18 cellular contexts compared by ENCODE assay signal in the genomic region with DNA sequence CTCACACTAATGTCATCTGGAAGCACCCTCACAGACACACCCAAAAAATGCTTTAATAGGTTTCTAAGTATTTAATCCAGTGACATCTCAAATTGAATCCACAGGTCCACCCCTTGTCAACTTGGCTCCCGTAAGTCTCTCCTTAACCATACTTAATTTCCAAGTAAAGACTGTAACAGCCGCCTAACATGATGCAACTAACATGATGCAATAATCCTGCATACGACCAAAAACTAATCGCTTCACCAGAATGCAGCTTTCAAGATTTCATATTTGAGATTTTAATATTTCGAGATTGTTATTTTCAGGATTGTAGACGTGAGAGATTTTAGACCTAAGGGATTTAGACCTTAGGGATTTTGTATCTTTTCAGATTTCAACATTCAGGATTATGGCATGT. TPM values are rescaled to one million over a fixed set of nuclear protein-coding genes. Genes with fewer than 3 reads are reported as not detected.
A peak's percentile ranks its signal among the peaks of the same experiment; 100 is the strongest.
DNase-seq lines count a peak whose midpoint lies in the region; ATAC-seq, FAIRE-seq and TF ChIP-seq lines count a peak whose summit lies in the region.
"Had no signal": no experiment of that assay in that cellular context is flagged by ENCODE, and none has a peak within 500 bp of the region (broad histone marks: within the 10 kb centered on the region; RNA-seq: fewer than 3 reads in every experiment).

No MANE protein-coding gene starts in this region.

- no peaks in the 10 kb centered on the region for H3K27me3 ChIP-seq in A673 (replicated peaks; ENCODE audit: insufficient read depth, low read depth, low read length, poor library complexity)
- H3K27me3 ChIP-seq in H9 (ENCODE audit: insufficient read depth, low read length): no peaks in the 10 kb centered on the region
- H3K27me3 ChIP-seq: SJSA1 had no signal

- no peak for ATAC-seq in WTC11
- ATAC-seq in left cardiac atrium: no peak
- no peak for ATAC-seq in omental fat pad (ENCODE audit: low FRiP score)
- ATAC-seq: A549 had no signal

- BruUV-seq in A673 (replicated peaks; lab: Mats Ljungman, UMichigan): no TSS peak

- H2BK5ac ChIP-seq in H9 (ENCODE audit: insufficient read length, low read length): no peak overlapping the region

- H2BK15ac ChIP-seq in H9 (ENCODE audit: low read depth, low read length): no peak overlapping the region

- no peak overlapping the region for H3K56ac ChIP-seq in H9 (ENCODE audit: insufficient read length, low read depth, low read length)

- H2BK20ac ChIP-seq in H9 (ENCODE audit: low read depth, low read length, poor library complexity, severe bottlenecking): no peak overlapping the region

- H2AFZ ChIP-seq in H9 (ENCODE audit: low read length): no peak overlapping the region

- no peak overlapping the region for H3K4ac ChIP-seq in H9 (ENCODE audit: low read depth, low read length)

- CTCF ChIA-PET in A673 (lab: Charles Lee): no interaction called here
- CTCF ChIA-PET in WTC11 (lab: Charles Lee): no interaction called here

- no peak overlapping the region for H3K23ac ChIP-seq in H9 (ENCODE audit: insufficient read length, low read depth, low read length)

- POLR2A ChIA-PET in A673 (lab: Charles Lee; ENCODE audit: low non-redundant PET) (no interaction called here), WTC11 (lab: Charles Lee) (no interaction called here)

- no peak overlapping the region for H3K4me2 ChIP-seq in H9 (ENCODE audit: insufficient read depth, insufficient read length, low read length)
- H3K4me2 ChIP-seq: A549, KMS-11 had no signal

- peak overlapping the region; percentile 18 for H3K27ac ChIP-seq in A673 (ENCODE audit: low read depth, low read length, poor library complexity, severe bottlenecking)
- H3K27ac ChIP-seq in H9 (ENCODE audit: insufficient read length, low read depth, low read length): no peak overlapping the region
- H3K27ac ChIP-seq: A549, C4-2B, KMS-11, RWPE1, SJSA1 had no signal

- no peak for TF ChIP-seq CTCF in A673 (conservative IDR thresholded peaks at IDR 0.05; ENCODE audit: low read depth, low read length)
- no peak for TF ChIP-seq CTCF in H9 (conservative IDR thresholded peaks at IDR 0.05)
- no peak for TF ChIP-seq CTCF in WTC11 (IDR thresholded peaks at IDR 0.05)
- no peak for TF ChIP-seq CTCF in D721Med (IDR thresholded peaks at IDR 0.05; ENCODE audit: insufficient read depth, missing control alignments)
- no peak for TF ChIP-seq CTCF in omental fat pad (IDR thresholded peaks at IDR 0.05)

- H4K8ac ChIP-seq in H9 (replicated peaks; ENCODE audit: insufficient read length, low read depth, low read length): no peak overlapping the region

- H3K36me3 Mint-ChIP-seq in H9 (ENCODE audit: insufficient read depth in 1 of 3, low read depth in 3 of 3) (no peaks in the 10 kb centered on the region), WTC11 (no peaks in the 10 kb centered on the region)

- H3K18ac ChIP-seq in H9 (ENCODE audit: insufficient read length, low read depth, low read length): no peak overlapping the region

- H3K27me3 Mint-ChIP-seq in H9 (ENCODE audit: low read depth) (no peaks in the 10 kb centered on the region), WTC11 (ENCODE audit: low read depth) (no peaks in the 10 kb centered on the region)

- H3K4me3 Mint-ChIP-seq in H9: no peak overlapping the region
- H3K4me3 Mint-ChIP-seq in WTC11: no peak overlapping the region

- H3K36me3 ChIP-seq in A673 (ENCODE audit: insufficient read depth, low read length, poor library complexity, severe bottlenecking): no peaks in the 10 kb centered on the region
- H3K36me3 ChIP-seq: SJSA1 had no signal

- H3K9me3 ChIP-seq in A673 (ENCODE audit: low read depth, low read length, poor library complexity, severe bottlenecking): no peaks in the 10 kb centered on the region
- no peaks in the 10 kb centered on the region for H3K9me3 ChIP-seq in H9 (ENCODE audit: control insufficient read depth, low read depth, low read length)
- H3K9me3 ChIP-seq: A549, SJSA1 had no signal

- no peak overlapping the region for H3K14ac ChIP-seq in H9 (ENCODE audit: insufficient read depth, low read length)

- H2AK5ac ChIP-seq in H9 (ENCODE audit: insufficient read length, low read length): no peak overlapping the region

- H3K27ac Mint-ChIP-seq in H9 (peak overlapping the region in 2 of 3 experiments; percentile 3 to 79; a peak in 1 of 7 replicates), WTC11 (peak overlapping the region; percentile 47)

- peaks cover 8% of the 10 kb centered on the region for H3K23me2 ChIP-seq in H9 (ENCODE audit: insufficient read length, low read depth, low read length, poor library complexity, severe bottlenecking)

- H3K4me1 Mint-ChIP-seq in H9 (peaks cover 33 to 36% of the 10 kb centered on the region in 2 experiments), WTC11 (peaks cover 38% of the 10 kb centered on the region)

- no peak overlapping the region for H3K4me3 ChIP-seq in A673 (ENCODE audit: low read depth, low read length, poor library complexity, severe bottlenecking)
- H3K4me3 ChIP-seq: A549, SJSA1 had no signal

- no peak overlapping the region for H3T11ph ChIP-seq in H9 (ENCODE audit: low read length)

- no peak overlapping the region for H2BK12ac ChIP-seq in H9 (ENCODE audit: insufficient read length, low read depth, low read length)

- no CpG with 5 or more reads among the region's 6 CpGs for WGBS in H9 (ENCODE audit: extremely low coverage, insufficient read length, low lambda C conversion rate)

- H3K9me3 Mint-ChIP-seq in H9: no peaks in the 10 kb centered on the region
- H3K9me3 Mint-ChIP-seq in WTC11: no peaks in the 10 kb centered on the region

- FAIRE-seq in D721Med (lab: Jason Lieb, UNC): no peak
- FAIRE-seq: A549 had no signal

- no peak overlapping the region for H4K91ac ChIP-seq in H9 (ENCODE audit: insufficient read length, low read depth, low read length)

- no peak overlapping the region for H2BK120ac ChIP-seq in H9 (ENCODE audit: low read depth, low read length, poor library complexity, severe bottlenecking)

- H3K79me2 ChIP-seq in H9 (ENCODE audit: insufficient read depth, low read length): no peaks in the 10 kb centered on the region

- intact Hi-C loops in A673 (cut with micrococcal nuclease; ENCODE audit: unreplicated experiment) (no loop called here), left cardiac atrium (cut with DNase I) (loop anchor here in 1 of 2 donors (10.0 kb wide), 1 partner anchor 137 kb away; no protein-coding TSS in a partner anchor)

- no peak overlapping the region for H4K5ac ChIP-seq in H9 (ENCODE audit: insufficient read length, low read depth, low read length)

- H4K20me1 ChIP-seq in H9 (ENCODE audit: control insufficient read depth, insufficient read depth, insufficient read length): no peaks in the 10 kb centered on the region

- H3K4me1 ChIP-seq in A673 (ENCODE audit: insufficient read depth, low read length, poor library complexity, severe bottlenecking) (peaks cover 19% of the 10 kb centered on the region), H9 (ENCODE audit: insufficient read depth, low read length) (no peaks in the 10 kb centered on the region)
- H3K4me1 ChIP-seq: A549 had no signal

- no peak for DNase-seq in A673 (ENCODE audit: low spot score)
- DNase-seq in H9: no peak
- DNase-seq in NCI-H82 (lab: John Stamatoyannopoulos, UW): peak; percentile 78
- DNase-seq in WTC11 (ENCODE audit: low spot score): no peak
- DNase-seq in left cardiac atrium: no peak
- DNase-seq in D721Med (ENCODE audit: insufficient read length, low spot score): no peak
- no peak for DNase-seq in AG08396 (ENCODE audit: low spot score)
- DNase-seq in omental fat pad (ENCODE audit: low spot score): no peak
- DNase-seq: DMS53, NCI-H1417 treated with DMSO at 0.1 percent for 48 hours, NCI-H1930, NCI-H510A, SW 1271 had no signal

- H3K9ac ChIP-seq in H9 (ENCODE audit: extremely low read depth, insufficient read length, low read length): no peak overlapping the region
- H3K9ac ChIP-seq: KMS-11 had no signal

- no peaks in the 10 kb centered on the region for H3K79me1 ChIP-seq in H9 (ENCODE audit: insufficient read depth, low read depth, low read length, poor library complexity, severe bottlenecking)

TF ChIP-seq in WTC11, 78 proteins besides CTCF, POLR2A, EP300 and RAD21:
- TF ChIP-seq, protein P1, sequence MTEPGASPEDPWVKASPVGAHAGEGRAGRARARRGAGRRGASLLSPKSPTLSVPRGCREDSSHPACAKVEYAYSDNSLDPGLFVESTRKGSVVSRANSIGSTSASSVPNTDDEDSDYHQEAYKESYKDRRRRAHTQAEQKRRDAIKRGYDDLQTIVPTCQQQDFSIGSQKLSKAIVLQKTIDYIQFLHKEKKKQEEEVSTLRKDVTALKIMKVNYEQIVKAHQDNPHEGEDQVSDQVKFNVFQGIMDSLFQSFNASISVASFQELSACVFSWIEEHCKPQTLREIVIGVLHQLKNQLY (CRISPR knock-in tag; IDR thresholded peaks at IDR 0.05): no peak
- peak; percentile 89 for TF ChIP-seq GABPB1 (CRISPR knock-in tag; IDR thresholded peaks at IDR 0.05)

RNA-seq across cellular contexts. Expression of a gene that starts 3.7 kb away (rescaled TPM):
- total RNA-seq in A673 (2021) (28.3 and 31.9 TPM in 2 replicates), H9 (2021) (6.9 and 7.7 TPM in 2 replicates), WTC11 (2021) (14.6 to 18.8 TPM (median 18.0 TPM) in 3 replicates), left cardiac atrium (10 to 100 TPM; 16.0 to 22.4 TPM), omental fat pad (10 to 100 TPM; 15.6 to 51.5 (median 24.1) TPM)
